ENCODE assay signal across 3 cellular contexts in the genomic region with DNA sequence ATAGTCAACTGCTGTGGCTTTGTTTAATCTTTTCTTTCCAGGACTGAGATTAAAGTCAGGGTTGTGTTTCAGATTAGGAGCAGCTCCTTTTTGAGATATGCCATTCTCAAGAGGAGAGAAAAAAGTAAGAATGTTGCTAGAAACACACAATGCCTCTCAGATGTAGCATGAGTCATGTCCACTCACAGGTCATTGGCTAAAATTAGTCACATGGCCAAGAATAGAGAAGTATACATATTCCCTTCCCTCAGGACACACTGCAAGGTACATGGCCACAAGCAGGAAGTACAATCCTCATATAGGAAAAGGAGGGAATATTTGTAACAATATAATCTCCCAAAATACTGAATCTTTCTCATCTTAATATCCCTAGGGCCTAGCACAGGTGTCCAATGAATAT.
TF ChIP-seq lines count a peak whose summit lies in the region.

No MANE protein-coding gene starts in this region.

TF ChIP-seq in SK-N-SH, 30 proteins besides CTCF, POLR2A, EP300 and RAD21:
- TF ChIP-seq, protein P1, sequence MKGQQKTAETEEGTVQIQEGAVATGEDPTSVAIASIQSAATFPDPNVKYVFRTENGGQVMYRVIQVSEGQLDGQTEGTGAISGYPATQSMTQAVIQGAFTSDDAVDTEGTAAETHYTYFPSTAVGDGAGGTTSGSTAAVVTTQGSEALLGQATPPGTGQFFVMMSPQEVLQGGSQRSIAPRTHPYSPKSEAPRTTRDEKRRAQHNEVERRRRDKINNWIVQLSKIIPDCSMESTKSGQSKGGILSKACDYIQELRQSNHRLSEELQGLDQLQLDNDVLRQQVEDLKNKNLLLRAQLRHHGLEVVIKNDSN (IDR thresholded peaks at IDR 0.05; ENCODE audit: borderline replicate concordance, low read depth), result peak; percentile 54; the same call in 1 of the 2 replicates
- TF ChIP-seq, protein P2, sequence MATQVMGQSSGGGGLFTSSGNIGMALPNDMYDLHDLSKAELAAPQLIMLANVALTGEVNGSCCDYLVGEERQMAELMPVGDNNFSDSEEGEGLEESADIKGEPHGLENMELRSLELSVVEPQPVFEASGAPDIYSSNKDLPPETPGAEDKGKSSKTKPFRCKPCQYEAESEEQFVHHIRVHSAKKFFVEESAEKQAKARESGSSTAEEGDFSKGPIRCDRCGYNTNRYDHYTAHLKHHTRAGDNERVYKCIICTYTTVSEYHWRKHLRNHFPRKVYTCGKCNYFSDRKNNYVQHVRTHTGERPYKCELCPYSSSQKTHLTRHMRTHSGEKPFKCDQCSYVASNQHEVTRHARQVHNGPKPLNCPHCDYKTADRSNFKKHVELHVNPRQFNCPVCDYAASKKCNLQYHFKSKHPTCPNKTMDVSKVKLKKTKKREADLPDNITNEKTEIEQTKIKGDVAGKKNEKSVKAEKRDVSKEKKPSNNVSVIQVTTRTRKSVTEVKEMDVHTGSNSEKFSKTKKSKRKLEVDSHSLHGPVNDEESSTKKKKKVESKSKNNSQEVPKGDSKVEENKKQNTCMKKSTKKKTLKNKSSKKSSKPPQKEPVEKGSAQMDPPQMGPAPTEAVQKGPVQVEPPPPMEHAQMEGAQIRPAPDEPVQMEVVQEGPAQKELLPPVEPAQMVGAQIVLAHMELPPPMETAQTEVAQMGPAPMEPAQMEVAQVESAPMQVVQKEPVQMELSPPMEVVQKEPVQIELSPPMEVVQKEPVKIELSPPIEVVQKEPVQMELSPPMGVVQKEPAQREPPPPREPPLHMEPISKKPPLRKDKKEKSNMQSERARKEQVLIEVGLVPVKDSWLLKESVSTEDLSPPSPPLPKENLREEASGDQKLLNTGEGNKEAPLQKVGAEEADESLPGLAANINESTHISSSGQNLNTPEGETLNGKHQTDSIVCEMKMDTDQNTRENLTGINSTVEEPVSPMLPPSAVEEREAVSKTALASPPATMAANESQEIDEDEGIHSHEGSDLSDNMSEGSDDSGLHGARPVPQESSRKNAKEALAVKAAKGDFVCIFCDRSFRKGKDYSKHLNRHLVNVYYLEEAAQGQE (IDR thresholded peaks at IDR 0.05; ENCODE audit: low read depth, low read length), result no peak

TF ChIP-seq in SK-N-SH treated with all-trans-retinoic acid at 6 μM for 48 hours, 23 proteins besides CTCF, POLR2A, EP300 and RAD21 (continued from another document):
- no peak for TF ChIP-seq CSDC2 (CRISPR knock-in tag; IDR thresholded peaks at IDR 0.05)
- TF ChIP-seq, protein P3, sequence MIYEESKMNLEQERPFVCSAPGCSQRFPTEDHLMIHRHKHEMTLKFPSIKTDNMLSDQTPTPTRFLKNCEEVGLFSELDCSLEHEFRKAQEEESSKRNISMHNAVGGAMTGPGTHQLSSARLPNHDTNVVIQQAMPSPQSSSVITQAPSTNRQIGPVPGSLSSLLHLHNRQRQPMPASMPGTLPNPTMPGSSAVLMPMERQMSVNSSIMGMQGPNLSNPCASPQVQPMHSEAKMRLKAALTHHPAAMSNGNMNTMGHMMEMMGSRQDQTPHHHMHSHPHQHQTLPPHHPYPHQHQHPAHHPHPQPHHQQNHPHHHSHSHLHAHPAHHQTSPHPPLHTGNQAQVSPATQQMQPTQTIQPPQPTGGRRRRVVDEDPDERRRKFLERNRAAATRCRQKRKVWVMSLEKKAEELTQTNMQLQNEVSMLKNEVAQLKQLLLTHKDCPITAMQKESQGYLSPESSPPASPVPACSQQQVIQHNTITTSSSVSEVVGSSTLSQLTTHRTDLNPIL (CRISPR knock-in tag; IDR thresholded peaks at IDR 0.05; ENCODE audit: low read depth), result no peak

TF ChIP-seq in H1, 55 proteins besides CTCF, POLR2A, EP300 and RAD21:
- TF ChIP-seq, protein P4, sequence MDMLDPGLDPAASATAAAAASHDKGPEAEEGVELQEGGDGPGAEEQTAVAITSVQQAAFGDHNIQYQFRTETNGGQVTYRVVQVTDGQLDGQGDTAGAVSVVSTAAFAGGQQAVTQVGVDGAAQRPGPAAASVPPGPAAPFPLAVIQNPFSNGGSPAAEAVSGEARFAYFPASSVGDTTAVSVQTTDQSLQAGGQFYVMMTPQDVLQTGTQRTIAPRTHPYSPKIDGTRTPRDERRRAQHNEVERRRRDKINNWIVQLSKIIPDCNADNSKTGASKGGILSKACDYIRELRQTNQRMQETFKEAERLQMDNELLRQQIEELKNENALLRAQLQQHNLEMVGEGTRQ (IDR thresholded peaks at IDR 0.05; ENCODE audit: low read length), result 0 out of 2 replicates have a peak, but pooled peaks have one; percentile 35
- TF ChIP-seq KDM4A (IDR thresholded peaks at IDR 0.05; ENCODE audit: low read depth, low read length, severe bottlenecking), result no peak
